Comparison of ENCODE assay signal across 1 cellular context in the genomic region with DNA sequence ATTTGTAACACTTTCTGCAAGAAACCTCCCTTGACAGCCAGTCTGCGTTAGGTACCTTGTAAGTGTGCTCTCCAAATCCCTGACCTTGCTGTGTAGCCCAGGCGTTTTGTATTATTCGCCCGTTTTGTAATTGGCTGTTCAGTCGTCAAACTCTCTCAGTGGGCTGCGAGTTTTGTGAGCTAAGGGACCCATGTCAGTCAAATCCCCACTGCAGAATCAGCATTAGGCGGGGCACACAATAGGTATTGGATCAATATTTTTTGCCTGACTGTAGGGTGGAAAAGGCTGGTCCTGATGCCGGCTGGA.
A peak's percentile ranks its signal among the peaks of the same experiment; 100 is the strongest.
TF ChIP-seq lines count a peak whose summit lies in the region.

No MANE protein-coding gene starts in this region.

TF ChIP-seq in GM12878, 131 proteins besides CTCF, POLR2A, EP300 and RAD21:
- TF ChIP-seq DPF2 (IDR thresholded peaks at IDR 0.05) (0 out of 2 replicates have a peak, but pooled peaks have one; percentile 11), POLR2AphosphoS5 (IDR thresholded peaks at IDR 0.05; ENCODE audit: low read length) (peak; percentile 7; the same call in 1 of the 2 replicates), CBX5 (IDR thresholded peaks at IDR 0.05; ENCODE audit: low read depth) (no peak)
- TF ChIP-seq, protein P1, sequence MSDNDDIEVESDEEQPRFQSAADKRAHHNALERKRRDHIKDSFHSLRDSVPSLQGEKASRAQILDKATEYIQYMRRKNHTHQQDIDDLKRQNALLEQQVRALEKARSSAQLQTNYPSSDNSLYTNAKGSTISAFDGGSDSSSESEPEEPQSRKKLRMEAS (IDR thresholded peaks at IDR 0.05; ENCODE audit: low read depth, low read length): no peak
- TF ChIP-seq, protein P2, sequence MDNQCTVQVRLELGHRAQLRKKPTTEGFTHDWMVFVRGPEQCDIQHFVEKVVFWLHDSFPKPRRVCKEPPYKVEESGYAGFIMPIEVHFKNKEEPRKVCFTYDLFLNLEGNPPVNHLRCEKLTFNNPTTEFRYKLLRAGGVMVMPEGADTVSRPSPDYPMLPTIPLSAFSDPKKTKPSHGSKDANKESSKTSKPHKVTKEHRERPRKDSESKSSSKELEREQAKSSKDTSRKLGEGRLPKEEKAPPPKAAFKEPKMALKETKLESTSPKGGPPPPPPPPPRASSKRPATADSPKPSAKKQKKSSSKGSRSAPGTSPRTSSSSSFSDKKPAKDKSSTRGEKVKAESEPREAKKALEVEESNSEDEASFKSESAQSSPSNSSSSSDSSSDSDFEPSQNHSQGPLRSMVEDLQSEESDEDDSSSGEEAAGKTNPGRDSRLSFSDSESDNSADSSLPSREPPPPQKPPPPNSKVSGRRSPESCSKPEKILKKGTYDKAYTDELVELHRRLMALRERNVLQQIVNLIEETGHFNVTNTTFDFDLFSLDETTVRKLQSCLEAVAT (IDR thresholded peaks at IDR 0.05): 0 out of 2 replicates have a peak, but pooled peaks have one; percentile 25
- TF ChIP-seq, protein P3, sequence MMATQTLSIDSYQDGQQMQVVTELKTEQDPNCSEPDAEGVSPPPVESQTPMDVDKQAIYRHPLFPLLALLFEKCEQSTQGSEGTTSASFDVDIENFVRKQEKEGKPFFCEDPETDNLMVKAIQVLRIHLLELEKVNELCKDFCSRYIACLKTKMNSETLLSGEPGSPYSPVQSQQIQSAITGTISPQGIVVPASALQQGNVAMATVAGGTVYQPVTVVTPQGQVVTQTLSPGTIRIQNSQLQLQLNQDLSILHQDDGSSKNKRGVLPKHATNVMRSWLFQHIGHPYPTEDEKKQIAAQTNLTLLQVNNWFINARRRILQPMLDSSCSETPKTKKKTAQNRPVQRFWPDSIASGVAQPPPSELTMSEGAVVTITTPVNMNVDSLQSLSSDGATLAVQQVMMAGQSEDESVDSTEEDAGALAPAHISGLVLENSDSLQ (IDR thresholded peaks at IDR 0.05): peak; percentile 78
